In the genomic region with DNA sequence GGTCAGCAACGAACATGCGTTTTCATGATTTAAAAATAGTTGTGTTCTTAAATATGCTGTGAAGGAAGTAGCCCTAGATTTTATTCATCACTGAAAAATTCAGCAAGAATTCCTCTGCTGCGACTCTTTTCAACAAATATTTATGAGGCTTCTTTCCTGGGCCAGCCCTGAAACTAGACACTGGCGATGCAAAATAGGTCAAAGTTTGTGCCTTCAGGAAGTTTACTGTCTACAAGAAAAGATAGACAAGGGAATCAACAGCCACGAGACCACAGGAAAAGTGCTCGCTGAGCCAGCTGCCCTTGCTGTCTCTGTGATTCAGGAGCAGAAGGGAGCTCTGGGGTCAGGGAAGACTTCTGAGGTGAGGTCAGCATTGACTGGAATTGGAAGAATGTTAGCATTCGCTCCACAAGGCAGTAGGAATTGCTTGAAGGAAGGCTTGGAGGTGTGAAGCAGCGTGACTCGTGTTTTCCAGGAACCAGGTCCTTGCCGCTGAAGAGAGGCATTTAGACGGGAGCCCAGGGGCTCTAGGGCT, we compare ENCODE assay signal across 10 cellular contexts. TPM values are rescaled to one million over a fixed set of nuclear protein-coding genes. Genes with fewer than 3 reads are reported as not detected.
DNase-seq lines count a peak whose midpoint lies in the region; ATAC-seq and TF ChIP-seq lines count a peak whose summit lies in the region.
"Had no signal": no experiment of that assay in that cellular context is flagged by ENCODE, and none has a peak within 500 bp of the region (broad histone marks: within the 10 kb centered on the region; RNA-seq: fewer than 3 reads in every experiment).

No MANE protein-coding gene starts in this region.

- no peaks in the 10 kb centered on the region for H3K9me2 ChIP-seq in HCT116 (ENCODE audit: insufficient read depth)
- H3K9me2 ChIP-seq in hepatocyte (replicated peaks; ENCODE audit: insufficient read depth) = no peaks in the 10 kb centered on the region

- 43% methylated on average over 11 of the region's 11 CpGs for WGBS in hepatocyte (ENCODE audit: low lambda C conversion rate, missing lambda C conversion rate)

- H3K79me2 ChIP-seq in HCT116 (ENCODE audit: insufficient read depth, low read length) (peaks cover 37% of the 10 kb centered on the region), hepatocyte (peaks cover 32% of the 10 kb centered on the region)

- peak; percentile 95 for DNase-seq in ACHN
- DNase-seq in HCT116 (ENCODE audit: low read depth, low spot score) = peak; percentile 54
- DNase-seq in activated T-helper 1 cell treated with anti-CD3 and anti-CD28 coated beads, Interleukin-12 subunit alpha, Interleukin-12 subunit beta, Interleukin-2, Interleukin-4 antibody, amounts not matched to agents 30 ng/mL and 10 ng/mL and 1 ng/mL, durations not matched to agents 14 hours and 24 hours and 36 hours (ENCODE audit: low spot score) = no peak
- DNase-seq in hepatocyte (ENCODE audit: low spot score) = peak; percentile 53
- DNase-seq in BE2C = no peak
- no peak for DNase-seq in SK-N-DZ (ENCODE audit: low spot score)
- DNase-seq in left ventricle myocardium superior = no peak

- no peak for TF ChIP-seq CTCF in HCT116 (IDR thresholded peaks at IDR 0.05 in 2 of 3, conservative IDR thresholded peaks at IDR 0.05 in 1 of 3; ENCODE audit: borderline replicate concordance in 1 of 3, insufficient read depth in 1 of 3, low read depth in 2 of 3, low read length in 2 of 3)
- TF ChIP-seq CTCF in hepatocyte (IDR thresholded peaks at IDR 0.05; ENCODE audit: poor library complexity) = no peak
- no peak for TF ChIP-seq CTCF in BE2C (IDR thresholded peaks at IDR 0.05; ENCODE audit: low read depth, low read length)

- H3K9me3 Mint-ChIP-seq in activated T-helper 1 cell treated with anti-CD3 and anti-CD28 coated beads, Interleukin-12 subunit alpha, Interleukin-12 subunit beta, Interleukin-2, Interleukin-4 antibody, amounts not matched to agents 30 ng/mL and 10 ng/mL and 1 ng/mL, durations not matched to agents 14 hours and 24 hours and 36 hours = no peaks in the 10 kb centered on the region

- H3K36me3 Mint-ChIP-seq in activated T-helper 1 cell treated with anti-CD3 and anti-CD28 coated beads, Interleukin-12 subunit alpha, Interleukin-12 subunit beta, Interleukin-2, Interleukin-4 antibody, amounts not matched to agents 30 ng/mL and 10 ng/mL and 1 ng/mL, durations not matched to agents 14 hours and 24 hours and 36 hours (ENCODE audit: low read depth) = peaks cover 28% of the 10 kb centered on the region

- peaks cover 29% of the 10 kb centered on the region for H3K4me1 Mint-ChIP-seq in activated T-helper 1 cell treated with anti-CD3 and anti-CD28 coated beads, Interleukin-12 subunit alpha, Interleukin-12 subunit beta, Interleukin-2, Interleukin-4 antibody, amounts not matched to agents 30 ng/mL and 10 ng/mL and 1 ng/mL, durations not matched to agents 14 hours and 24 hours and 36 hours (ENCODE audit: low read depth)

- TF ChIP-seq RAD21 in HCT116 (IDR thresholded peaks at IDR 0.05; ENCODE audit: low read depth) = no peak

- intact Hi-C loops in HCT116 (cut with micrococcal nuclease) (loop anchor here (5.0 to 10.0 kb wide), 3 partner anchors 260 to 510 kb away; partner anchors contain the start of gene HES7), left ventricle myocardium superior (cut with micrococcal nuclease) (no loop called here)
- intact Hi-C loops in activated T-helper 1 cell treated with anti-CD3 and anti-CD28 coated beads, Interleukin-12 subunit alpha, Interleukin-12 subunit beta, Interleukin-2, Interleukin-4 antibody, amounts not matched to agents 30 ng/mL and 10 ng/mL and 1 ng/mL, durations not matched to agents 14 hours and 24 hours and 36 hours (cut with micrococcal nuclease) = loop anchor here (5.0 kb wide), 1 partner anchor 1733 kb away; the partner anchor contains the start of genes C17orf100 and MED31

- peaks cover 17 to 27% of the 10 kb centered on the region in 2 experiments for H3K36me3 ChIP-seq in HCT116 (ENCODE audit: control insufficient read depth in 1 of 2, insufficient read depth in 2 of 2, low read length in 2 of 2)
- peaks cover 8% of the 10 kb centered on the region for H3K36me3 ChIP-seq in hepatocyte (replicated peaks; ENCODE audit: insufficient read depth, low read depth)
- H3K36me3 ChIP-seq in BE2C = peaks cover 24% of the 10 kb centered on the region

- peak overlapping the region; percentile 90 for H3K4me3 Mint-ChIP-seq in activated T-helper 1 cell treated with anti-CD3 and anti-CD28 coated beads, Interleukin-12 subunit alpha, Interleukin-12 subunit beta, Interleukin-2, Interleukin-4 antibody, amounts not matched to agents 30 ng/mL and 10 ng/mL and 1 ng/mL, durations not matched to agents 14 hours and 24 hours and 36 hours

- H2AFZ ChIP-seq in HCT116 (ENCODE audit: low read depth, low read length, poor library complexity, severe bottlenecking) (no peak overlapping the region), hepatocyte (no peak overlapping the region)

- POLR2A ChIA-PET in HCT116 (lab: Charles Lee) = no interaction called here

- H3K9ac ChIP-seq in HCT116 (ENCODE audit: low read length) = peak overlapping the region; percentile 93

- peak overlapping the region; percentile 76 for H3K27ac Mint-ChIP-seq in activated T-helper 1 cell treated with anti-CD3 and anti-CD28 coated beads, Interleukin-12 subunit alpha, Interleukin-12 subunit beta, Interleukin-2, Interleukin-4 antibody, amounts not matched to agents 30 ng/mL and 10 ng/mL and 1 ng/mL, durations not matched to agents 14 hours and 24 hours and 36 hours

- no peaks in the 10 kb centered on the region for H3K27me3 ChIP-seq in HCT116 (ENCODE audit: insufficient read depth, low read length)
- H3K27me3 ChIP-seq in hepatocyte = no peaks in the 10 kb centered on the region
- no peaks in the 10 kb centered on the region for H3K27me3 ChIP-seq in BE2C

- TF ChIP-seq POLR2A in HCT116 (IDR thresholded peaks at IDR 0.05; ENCODE audit: borderline replicate concordance, extremely low read depth, insufficient read depth, insufficient read length) = no peak

- CTCF ChIA-PET in HCT116 (lab: Charles Lee) = interaction anchor here (1.2 kb wide), 1 partner anchor 361 kb away, joined by 7 read pairs; no protein-coding TSS in a partner anchor

- BruUV-seq in HCT116 (replicated peaks; lab: Mats Ljungman, UMichigan) = no TSS peak

- H3K9me3 ChIP-seq in HCT116 (ENCODE audit: control insufficient read depth in 1 of 2, insufficient read depth in 1 of 2, low read depth in 1 of 2, low read length in 2 of 2) (no peaks in the 10 kb centered on the region), hepatocyte (ENCODE audit: low read depth) (no peaks in the 10 kb centered on the region), BE2C (no peaks in the 10 kb centered on the region)

- H3K27ac ChIP-seq in HCT116 (ENCODE audit: low read depth, low read length) = peak overlapping the region; percentile 96
- H3K27ac ChIP-seq in hepatocyte = peak overlapping the region; percentile 92

- peak overlapping the region; percentile 85 to 98 for H3K4me3 ChIP-seq in HCT116 (replicated peaks in 1 of 2; ENCODE audit: low read depth in 1 of 2, low read length in 2 of 2)
- no peak overlapping the region for H3K4me3 ChIP-seq in hepatocyte
- H3K4me3 ChIP-seq in BE2C (ENCODE audit: low read depth, low read length) = no peak overlapping the region

- RAD21 ChIA-PET in HCT116 (lab: Charles Lee; ENCODE audit: low non-redundant PET in 1 of 2, low total read pairs in 2 of 2, uncharacterized antibody in 2 of 2, unreplicated experiment in 2 of 2) = no interaction called here

- no peaks in the 10 kb centered on the region for H3K27me3 Mint-ChIP-seq in activated T-helper 1 cell treated with anti-CD3 and anti-CD28 coated beads, Interleukin-12 subunit alpha, Interleukin-12 subunit beta, Interleukin-2, Interleukin-4 antibody, amounts not matched to agents 30 ng/mL and 10 ng/mL and 1 ng/mL, durations not matched to agents 14 hours and 24 hours and 36 hours (ENCODE audit: insufficient read depth)

- H4K20me1 ChIP-seq in HCT116 (ENCODE audit: insufficient read depth) (peaks cover 7% of the 10 kb centered on the region; the same call in 1 of the 2 replicates), hepatocyte (ENCODE audit: insufficient read depth, poor library complexity, severe bottlenecking) (peaks cover 20% of the 10 kb centered on the region)

- H3K4me2 ChIP-seq in HCT116 (ENCODE audit: low read length) (peak overlapping the region; percentile 85), hepatocyte (peak overlapping the region; percentile 77)

- ATAC-seq in HCT116 = no peak; the same call in 1 of the 2 replicates
- no peak for ATAC-seq in HG02759 (IDR thresholded peaks at IDR 0.05; ENCODE audit: unreplicated experiment)
- ATAC-seq in left ventricle myocardium superior = no peak

- H3K4me1 ChIP-seq in HCT116 (ENCODE audit: control insufficient read depth in 1 of 2, insufficient read depth in 2 of 2, low read length in 2 of 2) (peaks cover 20 to 38% of the 10 kb centered on the region in 2 experiments), hepatocyte (ENCODE audit: insufficient read depth) (peaks cover 27% of the 10 kb centered on the region), BE2C (no peaks in the 10 kb centered on the region)

- in situ Hi-C loops in ACHN (cut with HindIII; ENCODE audit: low pct_ligation_motif_present, low pct_unique_long_range_greater_than_20kb, low sequenced_read_pairs) = no loop called here

RNA-seq across cellular contexts. Expression of gene RPL26, which starts 1.9 kb away (rescaled TPM):
- total RNA-seq in HCT116 (2021; ENCODE audit: unreplicated experiment) (2,603 TPM), hepatocyte (3,628 and 3,816 TPM in 2 replicates), left ventricle myocardium superior (1,047 TPM)
- 6,155 and 6,671 TPM in 2 replicates for polyA plus RNA-seq in HCT116 (2012)
- total RNA-seq in activated T-helper 1 cell treated with anti-CD3 and anti-CD28 coated beads, Interleukin-12 subunit alpha, Interleukin-12 subunit beta, Interleukin-2, Interleukin-4 antibody, amounts not matched to agents 30 ng/mL and 10 ng/mL and 1 ng/mL, durations not matched to agents 14 hours and 24 hours and 36 hours = 2,163 and 2,185 TPM in 2 replicates
- 403 and 411 TPM in 2 replicates for polyA plus RNA-seq in hepatocyte
- polyA plus RNA-seq in BE2C (2012; ENCODE audit: insufficient read depth, insufficient read length, low read depth) = 620 TPM
- 9,066 and 9,623 TPM in 2 replicates for polyA plus RNA-seq in SK-N-DZ (2014; cell fraction: cytosol; rRNA removed)
- polyA plus RNA-seq in SK-N-DZ (2014; cell fraction: nucleus; rRNA removed) = 5,950 and 8,545 TPM in 2 replicates

RNA-seq across cellular contexts. Expression of gene RNF222, which starts 12.8 kb away (rescaled TPM):
- total RNA-seq in HCT116 (2021; ENCODE audit: unreplicated experiment) (not detected), hepatocyte (not detected in 2 replicates), left ventricle myocardium superior (not detected)
- polyA plus RNA-seq in HCT116 (2012) = 0.01 TPM in 1 of 2 replicates, not detected in the other
- not detected in 2 replicates for total RNA-seq in activated T-helper 1 cell treated with anti-CD3 and anti-CD28 coated beads, Interleukin-12 subunit alpha, Interleukin-12 subunit beta, Interleukin-2, Interleukin-4 antibody, amounts not matched to agents 30 ng/mL and 10 ng/mL and 1 ng/mL, durations not matched to agents 14 hours and 24 hours and 36 hours
- not detected in 2 replicates for polyA plus RNA-seq in hepatocyte
- polyA plus RNA-seq in BE2C (2012; ENCODE audit: insufficient read depth, insufficient read length, low read depth) = not detected
- polyA plus RNA-seq in SK-N-DZ (2014; cell fraction: cytosol; rRNA removed) = 0.21 TPM in 1 of 2 replicates, not detected in the other
- polyA plus RNA-seq in SK-N-DZ (2014; cell fraction: nucleus; rRNA removed) = 0.81 TPM in 1 of 2 replicates, not detected in the other
- total RNA-seq: subcutaneous adipose tissue had no signal
- polyA plus RNA-seq: neural cell had no signal

RNA-seq across cellular contexts. Expression of gene ODF4, which starts 45.2 kb away (rescaled TPM):
- total RNA-seq in HCT116 (2021; ENCODE audit: unreplicated experiment) (not detected), hepatocyte (not detected in 2 replicates), left ventricle myocardium superior (not detected)
- polyA plus RNA-seq in HCT116 (2012) = not detected in 2 replicates
- not detected in 2 replicates for total RNA-seq in activated T-helper 1 cell treated with anti-CD3 and anti-CD28 coated beads, Interleukin-12 subunit alpha, Interleukin-12 subunit beta, Interleukin-2, Interleukin-4 antibody, amounts not matched to agents 30 ng/mL and 10 ng/mL and 1 ng/mL, durations not matched to agents 14 hours and 24 hours and 36 hours
- not detected in 2 replicates for polyA plus RNA-seq in hepatocyte
- not detected for polyA plus RNA-seq in BE2C (2012; ENCODE audit: insufficient read depth, insufficient read length, low read depth)
- polyA plus RNA-seq in SK-N-DZ (2014; cell fraction: cytosol; rRNA removed) = not detected in 2 replicates
- polyA plus RNA-seq in SK-N-DZ (2014; cell fraction: nucleus; rRNA removed) = not detected in 2 replicates
- total RNA-seq: subcutaneous adipose tissue had no signal
- polyA plus RNA-seq: neural cell had no signal

RNA-seq across cellular contexts. Expression of gene NDEL1, which starts 50.8 kb away (rescaled TPM):
- total RNA-seq in HCT116 (2021; ENCODE audit: unreplicated experiment) = 39.2 TPM
- 28.8 and 29.8 TPM in 2 replicates for polyA plus RNA-seq in HCT116 (2012)
- total RNA-seq in activated T-helper 1 cell treated with anti-CD3 and anti-CD28 coated beads, Interleukin-12 subunit alpha, Interleukin-12 subunit beta, Interleukin-2, Interleukin-4 antibody, amounts not matched to agents 30 ng/mL and 10 ng/mL and 1 ng/mL, durations not matched to agents 14 hours and 24 hours and 36 hours = 72.4 and 75.4 TPM in 2 replicates
- 60.7 and 66.3 TPM in 2 replicates for total RNA-seq in hepatocyte
- 46.1 and 51.1 TPM in 2 replicates for polyA plus RNA-seq in hepatocyte
- 21.7 TPM for polyA plus RNA-seq in BE2C (2012; ENCODE audit: insufficient read depth, insufficient read length, low read depth)
- polyA plus RNA-seq in SK-N-DZ (2014; cell fraction: cytosol; rRNA removed) = 23.3 and 28.6 TPM in 2 replicates
- polyA plus RNA-seq in SK-N-DZ (2014; cell fraction: nucleus; rRNA removed) = 18.4 and 32.4 TPM in 2 replicates
- total RNA-seq in left ventricle myocardium superior = 25.5 TPM

Comparison
In these comparisons a context has a peak if more than half of its experiments do, and no peak if none do; other contexts are left out.
1. DNase-seq: peak in ACHN (single experiment), HCT116 (single experiment) and hepatocyte (single experiment); none in activated T-helper 1 cell treated with anti-CD3 and anti-CD28 coated beads, Interleukin-12 subunit alpha, Interleukin-12 subunit beta, Interleukin-2, Interleukin-4 antibody, amounts not matched to agents 30 ng/mL and 10 ng/mL and 1 ng/mL, durations not matched to agents 14 hours and 24 hours and 36 hours (single experiment), BE2C (single experiment), SK-N-DZ (single experiment) and left ventricle myocardium superior (single experiment).
2. H3K4me3 ChIP-seq: peak in HCT116 (2 of 2); none in hepatocyte (single experiment) and BE2C (single experiment).